In the genomic region with DNA sequence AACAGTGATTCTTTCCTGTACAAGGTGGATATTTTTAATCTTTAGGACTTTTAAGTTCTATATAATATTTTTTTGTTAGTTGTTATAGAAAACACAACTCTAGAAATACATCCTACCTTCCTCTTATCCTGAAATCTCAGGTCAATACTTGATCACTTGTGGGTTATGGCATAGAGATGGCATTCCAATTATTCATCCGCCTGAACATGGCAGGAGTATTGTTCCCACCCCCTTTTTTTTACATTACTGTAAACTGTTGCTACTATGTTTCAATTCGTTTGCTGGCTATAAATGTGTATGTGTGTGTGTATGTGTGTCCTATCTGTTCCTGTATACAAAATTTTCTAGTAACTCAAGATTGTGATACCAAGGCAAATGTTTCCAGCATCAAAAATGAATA, we compare ENCODE assay signal across 16 cellular contexts. TPM values are rescaled to one million over a fixed set of nuclear protein-coding genes. Genes with fewer than 3 reads are reported as not detected.
DNase-seq lines count a peak whose midpoint lies in the region; ATAC-seq, FAIRE-seq and TF ChIP-seq lines count a peak whose summit lies in the region.
"Had no signal": no experiment of that assay in that cellular context is flagged by ENCODE, and none has a peak within 500 bp of the region (broad histone marks: within the 10 kb centered on the region; RNA-seq: fewer than 3 reads in every experiment).

No MANE protein-coding gene starts in this region.

- FAIRE-seq in bronchial epithelial cell (lab: Jason Lieb, UNC), result no peak
- FAIRE-seq: GM12878 had no signal

- no peak for TF ChIP-seq CTCF in bronchial epithelial cell (IDR thresholded peaks at IDR 0.05; ENCODE audit: insufficient read depth, low read length, severe bottlenecking)
- no peak for TF ChIP-seq CTCF in foreskin keratinocyte (conservative IDR thresholded peaks at IDR 0.05)

- H3K4me2 ChIP-seq in GM23248 (ENCODE audit: unreplicated experiment), result no peak overlapping the region
- H3K4me2 ChIP-seq: GM23338 had no signal

- H3K9me2 ChIP-seq in GM23248 (ENCODE audit: insufficient read depth), result no peaks in the 10 kb centered on the region; the same call in 1 of the 2 replicates

- in situ Hi-C loops in GM23248 (cut with MboI), result no loop called here

- peak overlapping the region; percentile 55 for H2AFZ ChIP-seq in GM23248

- H3F3A ChIP-seq in GM23248 (ENCODE audit: insufficient read depth), result peaks cover 16% of the 10 kb centered on the region

- H3K27ac ChIP-seq in GM23248, result no peak overlapping the region
- H3K27ac ChIP-seq in foreskin keratinocyte, result no peak overlapping the region

- H3K9ac ChIP-seq in GM23248, result no peak overlapping the region

- WGBS in GM23248 (ENCODE audit: low coverage in 1 of 2, low lambda C conversion rate in 2 of 2, missing lambda C conversion rate in 2 of 2), 2 experiments, result 39 to 46% methylated on average over 2 of the region's 2 CpGs

- H3K79me2 ChIP-seq in GM23248 (ENCODE audit: insufficient read depth), result no peaks in the 10 kb centered on the region

- H3K4me1 ChIP-seq in GM23248 (ENCODE audit: insufficient read depth) (peaks cover 36% of the 10 kb centered on the region), foreskin keratinocyte (peaks cover 37% of the 10 kb centered on the region)

- no peaks in the 10 kb centered on the region for H4K20me1 ChIP-seq in GM23248 (ENCODE audit: insufficient read depth)

- no peaks in the 10 kb centered on the region for H3K27me3 ChIP-seq in GM23248 (replicated peaks; ENCODE audit: insufficient read depth)
- H3K27me3 ChIP-seq in bronchial epithelial cell (ENCODE audit: control insufficient read depth, insufficient read depth, low read length), result no peaks in the 10 kb centered on the region
- H3K27me3 ChIP-seq in foreskin keratinocyte, result no peaks in the 10 kb centered on the region

- peak; percentile 31 for DNase-seq in EL
- DNase-seq in GM23248, result no peak
- peak; percentile 58 for DNase-seq in bronchial epithelial cell (ENCODE audit: low read depth)
- peak in 1 of 2 donors; percentile 60 for DNase-seq in foreskin keratinocyte
- no peak for DNase-seq in HT-29 (ENCODE audit: low spot score)
- DNase-seq in activated naive CD4-positive, alpha-beta T cell treated with anti-CD3 and anti-CD28 coated beads, Interleukin-2, amount 50 U/mL, for 16 hours, result no peak
- DNase-seq: C1 segment of cervical spinal cord; Caco-2; CD8-positive, alpha-beta T cell; DND-41; GDM1 had no signal

- H3K9me3 ChIP-seq in GM23248 (ENCODE audit: low read depth), result no peaks in the 10 kb centered on the region
- H3K9me3 ChIP-seq: Caco-2 had no signal

- H3K4me3 ChIP-seq in GM23248 (no peak overlapping the region), bronchial epithelial cell (ENCODE audit: low read depth, low read length) (no peak overlapping the region)
- H3K4me3 ChIP-seq: GM12878, GM23338 had no signal

- H3K36me3 ChIP-seq in GM23248 (ENCODE audit: low read depth) (no peaks in the 10 kb centered on the region), bronchial epithelial cell (ENCODE audit: control insufficient read depth, insufficient read depth, low read length) (no peaks in the 10 kb centered on the region)

- peak; percentile 46 for ATAC-seq in foreskin keratinocyte
- no peak for ATAC-seq in GM18517 (IDR thresholded peaks at IDR 0.05; ENCODE audit: unreplicated experiment)
- no peak for ATAC-seq in GM18909 (IDR thresholded peaks at IDR 0.05; ENCODE audit: poor library complexity, unreplicated experiment)
- ATAC-seq: CD8-positive, alpha-beta T cell; GM12878; HCT116 had no signal

RNA-seq across cellular contexts. Expression of a gene that starts 43.3 kb away (rescaled TPM):
- 33,406 and 36,331 TPM in 2 replicates for total RNA-seq in GM23248 (2014; rRNA removed; shearing (Covaris generic))
- polyA plus RNA-seq in GM23248 (2016; fragmentation: Nextera tagmentation; extraction: Ambion mirVana), result 19,771 and 20,647 TPM in 2 replicates
- total RNA-seq in bronchial epithelial cell, result 53.8 and 83.2 TPM in 2 replicates
- 2,068 and 6,230 TPM in 2 replicates for total RNA-seq in foreskin keratinocyte
- 1,523 and 3,810 TPM in 2 replicates for polyA plus RNA-seq in foreskin keratinocyte
- 0.03 and 0.44 TPM in 2 replicates for total RNA-seq in HT-29 (2014; rRNA removed; shearing (Covaris generic))
- total RNA-seq: CD8-positive, alpha-beta T cell had no signal

Comparison
In these comparisons a context has a peak if more than half of its experiments do, and no peak if none do; other contexts are left out.
1. DNase-seq: peak in EL (single experiment) and bronchial epithelial cell (single experiment); none in GM23248 (single experiment), HT-29 (single experiment) and activated naive CD4-positive, alpha-beta T cell treated with anti-CD3 and anti-CD28 coated beads, Interleukin-2, amount 50 U/mL, for 16 hours (single experiment).
2. RNA of a gene that starts 43.3 kb away (total RNA-seq): 33,406 to 36,331 TPM in GM23248, 2,068 to 6,230 TPM in foreskin keratinocyte and 53.8 to 83.2 TPM in bronchial epithelial cell; 0.03 to 0.44 TPM in HT-29; every median in the first group is over 10 times any median in the second.